In the genomic region with DNA sequence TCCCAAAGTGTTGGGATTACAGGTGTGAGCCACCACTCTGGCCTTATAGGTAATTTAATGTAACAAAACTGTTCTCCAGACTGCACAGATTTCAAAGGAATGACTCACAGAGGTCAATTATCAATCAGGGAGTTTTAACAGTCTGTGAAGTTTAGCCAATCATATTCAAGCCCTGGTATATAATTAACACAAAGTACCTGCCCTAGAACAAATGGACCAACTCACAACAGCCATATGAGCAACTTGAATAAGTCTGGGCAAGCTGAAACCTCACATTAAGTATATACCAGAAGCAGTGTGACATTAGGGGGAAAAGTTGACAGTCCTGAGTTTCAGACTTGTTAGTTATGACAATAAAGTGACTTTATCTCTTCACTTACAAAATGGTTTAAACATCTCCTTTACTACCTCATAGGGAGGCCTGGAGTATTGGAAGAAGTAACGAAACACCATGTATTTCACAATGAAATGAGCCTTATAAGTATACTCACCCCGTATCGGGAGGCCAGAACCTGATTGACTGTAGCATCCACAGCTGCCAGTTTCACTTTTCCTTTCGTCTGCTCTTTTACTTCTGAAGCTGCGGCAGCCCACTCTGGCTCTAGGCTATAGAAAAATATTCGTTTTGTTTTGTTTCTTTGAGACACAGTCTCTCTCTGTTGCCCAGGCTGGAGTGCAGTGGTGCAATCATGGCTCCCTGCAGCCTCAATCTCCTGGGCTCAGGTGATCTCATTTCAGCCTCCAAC, we compare ENCODE assay signal across 9 cellular contexts. TPM values are rescaled to one million over a fixed set of nuclear protein-coding genes. Genes with fewer than 3 reads are reported as not detected.
DNase-seq lines count a peak whose midpoint lies in the region; ATAC-seq and TF ChIP-seq lines count a peak whose summit lies in the region.
"Had no signal": no experiment of that assay in that cellular context is flagged by ENCODE, and none has a peak within 500 bp of the region (broad histone marks: within the 10 kb centered on the region; RNA-seq: fewer than 3 reads in every experiment).

No MANE protein-coding gene starts in this region.

- H3K27me3 ChIP-seq in KMS-11 (ENCODE audit: insufficient read depth, low read depth) = no peaks in the 10 kb centered on the region
- H3K27me3 ChIP-seq in muscle layer of duodenum (ENCODE audit: low read depth, low read length) = no peaks in the 10 kb centered on the region
- no peaks in the 10 kb centered on the region for H3K27me3 ChIP-seq in foreskin keratinocyte
- no peaks in the 10 kb centered on the region for H3K27me3 ChIP-seq in dorsolateral prefrontal cortex
- H3K27me3 ChIP-seq in tibial artery = no peaks in the 10 kb centered on the region

- no peak overlapping the region for H3K9ac ChIP-seq in KMS-11

- H3K79me2 ChIP-seq in KMS-11 (ENCODE audit: insufficient read depth, low read depth) = peaks cover 41% of the 10 kb centered on the region

- H3K27ac ChIP-seq in KMS-11 (peak overlapping the region; percentile 71), muscle layer of duodenum (ENCODE audit: low read length) (peak overlapping the region; percentile 41), foreskin keratinocyte (no peak overlapping the region), dorsolateral prefrontal cortex (no peak overlapping the region), tibial artery (no peak overlapping the region)

- no peak for TF ChIP-seq CTCF in KMS-11 (conservative IDR thresholded peaks at IDR 0.05; ENCODE audit: low read depth, low read length)
- no peak for TF ChIP-seq CTCF in foreskin keratinocyte (conservative IDR thresholded peaks at IDR 0.05)
- no peak for TF ChIP-seq CTCF in dorsolateral prefrontal cortex (IDR thresholded peaks at IDR 0.05 in 54 of 56, conservative IDR thresholded peaks at IDR 0.05 in 2 of 56; ENCODE audit: low read depth in 1 of 56, partially characterized antibody in 56 of 56)
- no peak for TF ChIP-seq CTCF in tibial artery (IDR thresholded peaks at IDR 0.05)

- H3K4me2 ChIP-seq in KMS-11 = peak overlapping the region; percentile 53; the same call in 1 of the 2 replicates

- no peak overlapping the region for H2AFZ ChIP-seq in KMS-11 (ENCODE audit: low read depth)

- H3K9me3 ChIP-seq in muscle layer of duodenum (ENCODE audit: control insufficient read depth in 1 of 2, low read length in 2 of 2) (no peaks in the 10 kb centered on the region), tibial artery (no peaks in the 10 kb centered on the region)

- H3K36me3 ChIP-seq in KMS-11 (ENCODE audit: insufficient read depth) (peaks cover 30% of the 10 kb centered on the region), muscle layer of duodenum (ENCODE audit: control insufficient read depth in 1 of 2, insufficient read depth in 2 of 2, low read length in 2 of 2) (peaks cover 62 to 70% of the 10 kb centered on the region in 2 donors), tibial artery (peaks cover 84 to 95% (median 93%) of the 10 kb centered on the region in 3 donors)

- DNase-seq in foreskin keratinocyte = no peak
- no peak for DNase-seq in dorsolateral prefrontal cortex
- no peak for DNase-seq in dermis blood vessel endothelial cell
- DNase-seq in tibial artery = no peak
- DNase-seq: islet precursor cell had no signal

- H3K4me1 ChIP-seq in KMS-11 (ENCODE audit: low read depth, poor library complexity, severe bottlenecking) = peaks cover 63% of the 10 kb centered on the region
- peaks cover 0 to 6% of the 10 kb centered on the region in 2 donors for H3K4me1 ChIP-seq in muscle layer of duodenum (ENCODE audit: control insufficient read depth in 1 of 2, insufficient read depth in 2 of 2, low read length in 2 of 2)
- no peaks in the 10 kb centered on the region for H3K4me1 ChIP-seq in foreskin keratinocyte
- H3K4me1 ChIP-seq in tibial artery = no peaks in the 10 kb centered on the region

- intact Hi-C loops in dorsolateral prefrontal cortex (cut with DNase I) (no loop called here), tibial artery (cut with DNase I; ENCODE audit: low total_unique reads) (no loop called here)

- no peak overlapping the region for H3K4me3 ChIP-seq in KMS-11 (IDR thresholded peaks at IDR 0.05; ENCODE audit: insufficient read depth, low read depth, low read length)
- peak overlapping the region in 1 of 2 donors; percentile 15 for H3K4me3 ChIP-seq in muscle layer of duodenum (ENCODE audit: low read depth in 1 of 2, low read length in 2 of 2)
- no peak overlapping the region for H3K4me3 ChIP-seq in dorsolateral prefrontal cortex
- H3K4me3 ChIP-seq in tibial artery = no peak overlapping the region

- peak; percentile 52 for ATAC-seq in GM18870 (IDR thresholded peaks at IDR 0.05; ENCODE audit: unreplicated experiment)
- peak; percentile 92 for ATAC-seq in GM21619 (IDR thresholded peaks at IDR 0.05; ENCODE audit: unreplicated experiment)
- ATAC-seq in foreskin keratinocyte = no peak

- H4K20me1 ChIP-seq in KMS-11 (ENCODE audit: insufficient read depth) = peaks cover 3% of the 10 kb centered on the region; the same call in 1 of the 2 replicates

RNA-seq across cellular contexts. Expression of a gene that starts 22.2 kb away (rescaled TPM):
- total RNA-seq in foreskin keratinocyte (347 and 395 TPM in 2 replicates), dorsolateral prefrontal cortex (100 to 1,000 TPM in 2 of 120 experiments, 10 to 100 TPM in 118; 40.2 to 108 (median 58.6) TPM), dermis blood vessel endothelial cell (472 and 738 TPM in 2 replicates)
- 299 and 317 TPM in 2 replicates for polyA plus RNA-seq in foreskin keratinocyte

Comparison
In these comparisons a context has a peak if more than half of its experiments do, and no peak if none do; other contexts are left out.
1. H3K27ac ChIP-seq: peak in KMS-11 (single experiment) and muscle layer of duodenum (single experiment); none in foreskin keratinocyte (single experiment), dorsolateral prefrontal cortex (0 of 59) and tibial artery (0 of 2).